8 cellular contexts compared by ENCODE assay signal in genomic region chr2:12587729-12588522, GRCh38.
DNase-seq lines count a peak whose midpoint lies in the region; ATAC-seq and TF ChIP-seq lines count a peak whose summit lies in the region.

No MANE protein-coding gene starts in this region.

- peaks cover 12% of the 10 kb centered on the region for H3K4me1 ChIP-seq in neural progenitor cell

- peak; percentile 88 for ATAC-seq in GM21526 (IDR thresholded peaks at IDR 0.05; ENCODE audit: low FRiP score, unreplicated experiment)
- peak; percentile 65 for ATAC-seq in activated T-helper 17 cell treated with anti-CD3 and anti-CD28 coated beads, Interleukin-2, amount 50 U/mL, for 72 hours (replicated peaks)

- H4K20me1 ChIP-seq in neural progenitor cell (ENCODE audit: low read depth) = no peaks in the 10 kb centered on the region

- no peaks in the 10 kb centered on the region for H3K9me3 Mint-ChIP-seq in activated T-helper 17 cell treated with anti-CD3 and anti-CD28 coated beads, Interleukin-2, amount 50 U/mL, for 72 hours
- H3K9me3 Mint-ChIP-seq in neural progenitor cell = no peaks in the 10 kb centered on the region

- H3K27ac ChIP-seq in HL-60 (replicated peaks) = no peak overlapping the region
- no peak overlapping the region for H3K27ac ChIP-seq in neural progenitor cell

- DNase-seq in EH (ENCODE audit: low read depth) = peak; percentile 93
- DNase-seq in HL-60 (ENCODE audit: low read depth in 1 of 2, low spot score in 1 of 2) = peak; percentile 38 to 86
- peak; percentile 94 for DNase-seq in kidney tubule cell (ENCODE audit: low spot score)
- DNase-seq in SHP77 (lab: John Stamatoyannopoulos, UW) = no peak
- no peak for DNase-seq in neural progenitor cell (ENCODE audit: low spot score)
- DNase-seq in NCI-H2029 (lab: John Stamatoyannopoulos, UW) = no peak

- H3K4me1 Mint-ChIP-seq in activated T-helper 17 cell treated with anti-CD3 and anti-CD28 coated beads, Interleukin-2, amount 50 U/mL, for 72 hours = peaks cover 7% of the 10 kb centered on the region
- peaks cover 6% of the 10 kb centered on the region for H3K4me1 Mint-ChIP-seq in neural progenitor cell

- TF ChIP-seq CTCF in HL-60 (IDR thresholded peaks at IDR 0.05; ENCODE audit: insufficient read depth, low read length) (no peak), neural progenitor cell (IDR thresholded peaks at IDR 0.05) (no peak)

- H3K4me2 ChIP-seq in neural progenitor cell = no peak overlapping the region

- H3K36me3 Mint-ChIP-seq in activated T-helper 17 cell treated with anti-CD3 and anti-CD28 coated beads, Interleukin-2, amount 50 U/mL, for 72 hours (ENCODE audit: low read depth) = no peaks in the 10 kb centered on the region
- H3K36me3 Mint-ChIP-seq in neural progenitor cell = no peaks in the 10 kb centered on the region

- no peak overlapping the region for H3K4me3 Mint-ChIP-seq in activated T-helper 17 cell treated with anti-CD3 and anti-CD28 coated beads, Interleukin-2, amount 50 U/mL, for 72 hours
- H3K4me3 Mint-ChIP-seq in neural progenitor cell = no peak overlapping the region

- H3K9me3 ChIP-seq in neural progenitor cell (ENCODE audit: low read depth) = no peaks in the 10 kb centered on the region

- H3K9ac ChIP-seq in neural progenitor cell = no peak overlapping the region

- no peaks in the 10 kb centered on the region for H3K27me3 Mint-ChIP-seq in activated T-helper 17 cell treated with anti-CD3 and anti-CD28 coated beads, Interleukin-2, amount 50 U/mL, for 72 hours
- H3K27me3 Mint-ChIP-seq in neural progenitor cell (ENCODE audit: insufficient read depth, low read depth) = no peaks in the 10 kb centered on the region

- H2AFZ ChIP-seq in neural progenitor cell (replicated peaks) = no peak overlapping the region

- no peaks in the 10 kb centered on the region for H3K36me3 ChIP-seq in neural progenitor cell

- H3K27ac Mint-ChIP-seq in activated T-helper 17 cell treated with anti-CD3 and anti-CD28 coated beads, Interleukin-2, amount 50 U/mL, for 72 hours = no peak overlapping the region
- H3K27ac Mint-ChIP-seq in neural progenitor cell = no peak overlapping the region

- H3K27me3 ChIP-seq in HL-60 (ENCODE audit: insufficient read depth, poor library complexity, severe bottlenecking) = no peaks in the 10 kb centered on the region
- H3K27me3 ChIP-seq in neural progenitor cell = no peaks in the 10 kb centered on the region

- no peaks in the 10 kb centered on the region for H3F3A ChIP-seq in neural progenitor cell (ENCODE audit: low read depth)

- no peaks in the 10 kb centered on the region for H3K79me2 ChIP-seq in neural progenitor cell (ENCODE audit: low read depth)

- H3K4me3 ChIP-seq in HL-60 (replicated peaks; ENCODE audit: insufficient read depth, low read length) = no peak overlapping the region; the same call in 1 of the 2 replicates
- H3K4me3 ChIP-seq in neural progenitor cell = no peak overlapping the region

Comparison
In these comparisons a context has a peak if more than half of its experiments do, and no peak if none do; other contexts are left out.
1. DNase-seq: peak in EH (single experiment), HL-60 (2 of 2) and kidney tubule cell (single experiment); none in SHP77 (0 of 2), neural progenitor cell (single experiment) and NCI-H2029 (single experiment).